In the genomic region with DNA sequence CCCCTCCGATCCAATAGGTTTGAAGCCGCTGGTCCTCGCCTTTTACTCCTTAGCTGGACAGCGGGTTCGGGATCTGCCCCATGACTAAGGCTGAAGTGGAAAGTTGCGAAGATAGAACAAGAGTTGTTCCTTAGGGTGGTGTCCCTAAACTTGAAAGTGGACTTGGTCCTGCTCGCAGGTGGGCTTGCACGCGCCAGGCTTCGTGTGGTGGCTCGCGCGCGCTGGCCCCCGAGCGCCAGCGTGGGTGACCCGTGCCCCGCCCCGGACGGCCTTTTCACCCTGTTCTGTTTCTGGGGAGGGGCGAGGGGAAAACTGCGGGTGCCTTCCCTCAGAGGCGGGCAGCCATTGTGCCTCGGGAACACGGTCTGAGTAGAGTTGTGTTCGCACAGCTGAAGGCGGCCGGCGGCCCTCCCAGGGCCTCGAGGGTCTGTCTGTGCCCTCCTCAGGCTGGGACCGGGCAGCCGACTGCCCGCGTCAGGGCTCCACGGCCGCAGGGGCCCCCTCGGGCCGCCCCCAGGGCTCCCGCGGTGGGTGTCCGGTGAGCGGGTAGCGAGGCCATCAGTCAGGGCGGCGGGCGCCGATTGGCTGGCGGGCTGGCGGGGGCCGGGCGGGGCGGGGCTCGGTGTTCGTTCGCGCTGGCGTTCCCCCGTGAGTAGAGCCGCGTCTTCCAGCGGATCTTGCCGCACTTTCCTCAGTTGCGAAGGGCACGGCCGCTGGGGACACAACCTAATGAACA, we compare ENCODE assay signal across 1 cellular context.
TF ChIP-seq lines count a peak whose summit lies in the region.

No MANE protein-coding gene starts in this region.

TF ChIP-seq in HepG2, 621 proteins besides CTCF, POLR2A, EP300 and RAD21 (continued from another document and continues in another):
- TF ChIP-seq FIP1L1 (IDR thresholded peaks at IDR 0.05; ENCODE audit: borderline replicate concordance, insufficient read depth, low read depth, low read length) (no peak), ZNF550 (CRISPR knock-in tag; IDR thresholded peaks at IDR 0.05; ENCODE audit: borderline replicate concordance) (0 out of 2 replicates have a peak, but pooled peaks have one; percentile 71), MTF1 (CRISPR knock-in tag; IDR thresholded peaks at IDR 0.05) (no peak; the same call in 1 of the 2 replicates), MED13 (CRISPR knock-in tag; IDR thresholded peaks at IDR 0.05) (peak; percentile 80), ZNF337 (CRISPR knock-in tag; IDR thresholded peaks at IDR 0.05; ENCODE audit: borderline replicate concordance, low read depth) (peak; percentile 46; the same call in 1 of the 2 replicates), MTF2 (CRISPR knock-in tag; IDR thresholded peaks at IDR 0.05; ENCODE audit: borderline replicate concordance) (no peak), RBAK (CRISPR knock-in tag; IDR thresholded peaks at IDR 0.05) (no peak), ZNF747 (CRISPR knock-in tag; IDR thresholded peaks at IDR 0.05; ENCODE audit: borderline replicate concordance) (peak; percentile 20; the same call in 1 of the 2 replicates), FOXP1 (IDR thresholded peaks at IDR 0.05) (no peak), FOXP1 (CRISPR knock-in tag; IDR thresholded peaks at IDR 0.05) (peak; percentile 18; the same call in 1 of the 2 replicates), HHEX (CRISPR knock-in tag; IDR thresholded peaks at IDR 0.05) (0 out of 2 replicates have a peak, but pooled peaks have one; percentile 14), ZNF782 (CRISPR knock-in tag; IDR thresholded peaks at IDR 0.05; ENCODE audit: borderline replicate concordance) (peak; percentile 32; the same call in 1 of the 2 replicates), ZFP41 (CRISPR knock-in tag; IDR thresholded peaks at IDR 0.05; ENCODE audit: borderline replicate concordance) (peak; percentile 87), YEATS2 (CRISPR knock-in tag; IDR thresholded peaks at IDR 0.05; ENCODE audit: borderline replicate concordance) (0 out of 2 replicates have a peak, but pooled peaks have one; percentile 41), CREB1 (IDR thresholded peaks at IDR 0.05) (no peak), CREB1 (CRISPR knock-in tag; IDR thresholded peaks at IDR 0.05) (no peak), ISX (CRISPR knock-in tag; conservative IDR thresholded peaks at IDR 0.05) (peak; percentile 77; the same call in 1 of the 2 replicates), SAP130 (CRISPR knock-in tag; IDR thresholded peaks at IDR 0.05; ENCODE audit: low read depth) (peak; percentile 39; the same call in 1 of the 2 replicates), SRY (CRISPR knock-in tag; IDR thresholded peaks at IDR 0.05) (peak; percentile 94; the same call in 1 of the 2 replicates), ZNF331 (CRISPR knock-in tag; IDR thresholded peaks at IDR 0.05) (peak; percentile 54; the same call in 1 of the 2 replicates), XRCC5 (optimal IDR thresholded peaks at IDR 0.05; ENCODE audit: low read length) (peak; percentile 60), CREBL2 (CRISPR knock-in tag; IDR thresholded peaks at IDR 0.05; ENCODE audit: borderline replicate concordance) (no peak), HDAC2 (CRISPR knock-in tag; IDR thresholded peaks at IDR 0.05) (peak; percentile 55; the same call in 1 of the 2 replicates), JARID2 (CRISPR knock-in tag; IDR thresholded peaks at IDR 0.05; ENCODE audit: insufficient replicate concordance) (no peak), PTBP1 (IDR thresholded peaks at IDR 0.05; ENCODE audit: low read depth, low read length, poor library complexity, severe bottlenecking) (no peak), AGO1 (IDR thresholded peaks at IDR 0.05; ENCODE audit: low read depth, low read length, poor library complexity, severe bottlenecking) (no peak), MEF2D (CRISPR knock-in tag; IDR thresholded peaks at IDR 0.05) (peak; percentile 52; the same call in 1 of the 2 replicates), FOXO1 (CRISPR knock-in tag; IDR thresholded peaks at IDR 0.05) (peak; percentile 49; the same call in 1 of the 2 replicates), ZNF605 (CRISPR knock-in tag; IDR thresholded peaks at IDR 0.05) (peak; percentile 88), HOXD1 (CRISPR knock-in tag; IDR thresholded peaks at IDR 0.05) (peak; percentile 92), NFE2 (CRISPR knock-in tag; IDR thresholded peaks at IDR 0.05) (no peak), WIZ (CRISPR knock-in tag; IDR thresholded peaks at IDR 0.05) (no peak)
- TF ChIP-seq, protein P1, sequence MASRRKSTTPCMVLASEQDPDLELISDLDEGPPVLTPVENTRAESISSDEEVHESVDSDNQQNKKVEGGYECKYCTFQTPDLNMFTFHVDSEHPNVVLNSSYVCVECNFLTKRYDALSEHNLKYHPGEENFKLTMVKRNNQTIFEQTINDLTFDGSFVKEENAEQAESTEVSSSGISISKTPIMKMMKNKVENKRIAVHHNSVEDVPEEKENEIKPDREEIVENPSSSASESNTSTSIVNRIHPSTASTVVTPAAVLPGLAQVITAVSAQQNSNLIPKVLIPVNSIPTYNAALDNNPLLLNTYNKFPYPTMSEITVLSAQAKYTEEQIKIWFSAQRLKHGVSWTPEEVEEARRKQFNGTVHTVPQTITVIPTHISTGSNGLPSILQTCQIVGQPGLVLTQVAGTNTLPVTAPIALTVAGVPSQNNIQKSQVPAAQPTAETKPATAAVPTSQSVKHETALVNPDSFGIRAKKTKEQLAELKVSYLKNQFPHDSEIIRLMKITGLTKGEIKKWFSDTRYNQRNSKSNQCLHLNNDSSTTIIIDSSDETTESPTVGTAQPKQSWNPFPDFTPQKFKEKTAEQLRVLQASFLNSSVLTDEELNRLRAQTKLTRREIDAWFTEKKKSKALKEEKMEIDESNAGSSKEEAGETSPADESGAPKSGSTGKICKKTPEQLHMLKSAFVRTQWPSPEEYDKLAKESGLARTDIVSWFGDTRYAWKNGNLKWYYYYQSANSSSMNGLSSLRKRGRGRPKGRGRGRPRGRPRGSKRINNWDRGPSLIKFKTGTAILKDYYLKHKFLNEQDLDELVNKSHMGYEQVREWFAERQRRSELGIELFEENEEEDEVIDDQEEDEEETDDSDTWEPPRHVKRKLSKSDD (CRISPR knock-in tag; IDR thresholded peaks at IDR 0.05; ENCODE audit: low read depth), result peak; percentile 81
- TF ChIP-seq, protein P2, sequence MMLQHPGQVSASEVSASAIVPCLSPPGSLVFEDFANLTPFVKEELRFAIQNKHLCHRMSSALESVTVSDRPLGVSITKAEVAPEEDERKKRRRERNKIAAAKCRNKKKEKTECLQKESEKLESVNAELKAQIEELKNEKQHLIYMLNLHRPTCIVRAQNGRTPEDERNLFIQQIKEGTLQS (CRISPR knock-in tag; IDR thresholded peaks at IDR 0.05), result peak; percentile 40; the same call in 1 of the 2 replicates
- TF ChIP-seq, protein P3, sequence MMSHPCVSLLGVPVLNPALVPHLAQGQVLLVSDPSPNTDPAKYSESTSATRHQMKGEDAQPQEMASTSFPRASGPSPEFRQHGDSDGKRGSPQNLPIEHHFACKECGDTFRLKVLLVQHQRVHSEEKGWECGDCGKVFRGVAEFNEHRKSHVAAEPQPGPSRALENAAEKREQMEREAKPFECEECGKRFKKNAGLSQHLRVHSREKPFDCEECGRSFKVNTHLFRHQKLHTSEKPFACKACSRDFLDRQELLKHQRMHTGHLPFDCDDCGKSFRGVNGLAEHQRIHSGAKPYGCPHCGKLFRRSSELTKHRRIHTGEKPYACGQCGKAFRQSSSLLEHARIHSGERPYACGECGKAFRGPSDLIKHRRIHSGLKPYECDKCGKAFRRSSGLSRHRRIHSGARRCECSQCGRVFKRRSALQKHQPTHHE (CRISPR knock-in tag; IDR thresholded peaks at IDR 0.05; ENCODE audit: borderline replicate concordance), result 0 out of 2 replicates have a peak, but pooled peaks have one; percentile 83
- TF ChIP-seq, protein P4, sequence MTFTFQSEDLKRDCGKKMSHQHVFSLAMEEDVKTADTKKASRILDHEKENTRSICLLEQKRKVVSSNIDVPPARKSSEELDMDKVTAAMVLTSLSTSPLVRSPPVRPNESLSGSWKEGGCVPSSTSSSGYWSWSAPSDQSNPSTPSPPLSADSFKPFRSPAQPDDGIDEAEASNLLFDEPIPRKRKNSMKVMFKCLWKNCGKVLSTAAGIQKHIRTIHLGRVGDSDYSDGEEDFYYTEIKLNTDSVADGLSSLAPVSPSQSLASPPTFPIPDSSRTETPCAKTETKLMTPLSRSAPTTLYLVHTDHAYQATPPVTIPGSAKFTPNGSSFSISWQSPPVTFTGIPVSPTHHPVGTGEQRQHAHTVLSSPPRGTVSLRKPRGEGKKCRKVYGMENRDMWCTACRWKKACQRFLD (CRISPR knock-in tag; IDR thresholded peaks at IDR 0.05; ENCODE audit: borderline replicate concordance), result peak; percentile 84; the same call in 1 of the 2 replicates
- TF ChIP-seq, protein P5, sequence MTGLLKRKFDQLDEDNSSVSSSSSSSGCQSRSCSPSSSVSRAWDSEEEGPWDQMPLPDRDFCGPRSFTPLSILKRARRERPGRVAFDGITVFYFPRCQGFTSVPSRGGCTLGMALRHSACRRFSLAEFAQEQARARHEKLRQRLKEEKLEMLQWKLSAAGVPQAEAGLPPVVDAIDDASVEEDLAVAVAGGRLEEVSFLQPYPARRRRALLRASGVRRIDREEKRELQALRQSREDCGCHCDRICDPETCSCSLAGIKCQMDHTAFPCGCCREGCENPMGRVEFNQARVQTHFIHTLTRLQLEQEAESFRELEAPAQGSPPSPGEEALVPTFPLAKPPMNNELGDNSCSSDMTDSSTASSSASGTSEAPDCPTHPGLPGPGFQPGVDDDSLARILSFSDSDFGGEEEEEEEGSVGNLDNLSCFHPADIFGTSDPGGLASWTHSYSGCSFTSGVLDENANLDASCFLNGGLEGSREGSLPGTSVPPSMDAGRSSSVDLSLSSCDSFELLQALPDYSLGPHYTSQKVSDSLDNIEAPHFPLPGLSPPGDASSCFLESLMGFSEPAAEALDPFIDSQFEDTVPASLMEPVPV (CRISPR knock-in tag; IDR thresholded peaks at IDR 0.05), result peak; percentile 92; the same call in 1 of the 2 replicates
- TF ChIP-seq, protein P6, sequence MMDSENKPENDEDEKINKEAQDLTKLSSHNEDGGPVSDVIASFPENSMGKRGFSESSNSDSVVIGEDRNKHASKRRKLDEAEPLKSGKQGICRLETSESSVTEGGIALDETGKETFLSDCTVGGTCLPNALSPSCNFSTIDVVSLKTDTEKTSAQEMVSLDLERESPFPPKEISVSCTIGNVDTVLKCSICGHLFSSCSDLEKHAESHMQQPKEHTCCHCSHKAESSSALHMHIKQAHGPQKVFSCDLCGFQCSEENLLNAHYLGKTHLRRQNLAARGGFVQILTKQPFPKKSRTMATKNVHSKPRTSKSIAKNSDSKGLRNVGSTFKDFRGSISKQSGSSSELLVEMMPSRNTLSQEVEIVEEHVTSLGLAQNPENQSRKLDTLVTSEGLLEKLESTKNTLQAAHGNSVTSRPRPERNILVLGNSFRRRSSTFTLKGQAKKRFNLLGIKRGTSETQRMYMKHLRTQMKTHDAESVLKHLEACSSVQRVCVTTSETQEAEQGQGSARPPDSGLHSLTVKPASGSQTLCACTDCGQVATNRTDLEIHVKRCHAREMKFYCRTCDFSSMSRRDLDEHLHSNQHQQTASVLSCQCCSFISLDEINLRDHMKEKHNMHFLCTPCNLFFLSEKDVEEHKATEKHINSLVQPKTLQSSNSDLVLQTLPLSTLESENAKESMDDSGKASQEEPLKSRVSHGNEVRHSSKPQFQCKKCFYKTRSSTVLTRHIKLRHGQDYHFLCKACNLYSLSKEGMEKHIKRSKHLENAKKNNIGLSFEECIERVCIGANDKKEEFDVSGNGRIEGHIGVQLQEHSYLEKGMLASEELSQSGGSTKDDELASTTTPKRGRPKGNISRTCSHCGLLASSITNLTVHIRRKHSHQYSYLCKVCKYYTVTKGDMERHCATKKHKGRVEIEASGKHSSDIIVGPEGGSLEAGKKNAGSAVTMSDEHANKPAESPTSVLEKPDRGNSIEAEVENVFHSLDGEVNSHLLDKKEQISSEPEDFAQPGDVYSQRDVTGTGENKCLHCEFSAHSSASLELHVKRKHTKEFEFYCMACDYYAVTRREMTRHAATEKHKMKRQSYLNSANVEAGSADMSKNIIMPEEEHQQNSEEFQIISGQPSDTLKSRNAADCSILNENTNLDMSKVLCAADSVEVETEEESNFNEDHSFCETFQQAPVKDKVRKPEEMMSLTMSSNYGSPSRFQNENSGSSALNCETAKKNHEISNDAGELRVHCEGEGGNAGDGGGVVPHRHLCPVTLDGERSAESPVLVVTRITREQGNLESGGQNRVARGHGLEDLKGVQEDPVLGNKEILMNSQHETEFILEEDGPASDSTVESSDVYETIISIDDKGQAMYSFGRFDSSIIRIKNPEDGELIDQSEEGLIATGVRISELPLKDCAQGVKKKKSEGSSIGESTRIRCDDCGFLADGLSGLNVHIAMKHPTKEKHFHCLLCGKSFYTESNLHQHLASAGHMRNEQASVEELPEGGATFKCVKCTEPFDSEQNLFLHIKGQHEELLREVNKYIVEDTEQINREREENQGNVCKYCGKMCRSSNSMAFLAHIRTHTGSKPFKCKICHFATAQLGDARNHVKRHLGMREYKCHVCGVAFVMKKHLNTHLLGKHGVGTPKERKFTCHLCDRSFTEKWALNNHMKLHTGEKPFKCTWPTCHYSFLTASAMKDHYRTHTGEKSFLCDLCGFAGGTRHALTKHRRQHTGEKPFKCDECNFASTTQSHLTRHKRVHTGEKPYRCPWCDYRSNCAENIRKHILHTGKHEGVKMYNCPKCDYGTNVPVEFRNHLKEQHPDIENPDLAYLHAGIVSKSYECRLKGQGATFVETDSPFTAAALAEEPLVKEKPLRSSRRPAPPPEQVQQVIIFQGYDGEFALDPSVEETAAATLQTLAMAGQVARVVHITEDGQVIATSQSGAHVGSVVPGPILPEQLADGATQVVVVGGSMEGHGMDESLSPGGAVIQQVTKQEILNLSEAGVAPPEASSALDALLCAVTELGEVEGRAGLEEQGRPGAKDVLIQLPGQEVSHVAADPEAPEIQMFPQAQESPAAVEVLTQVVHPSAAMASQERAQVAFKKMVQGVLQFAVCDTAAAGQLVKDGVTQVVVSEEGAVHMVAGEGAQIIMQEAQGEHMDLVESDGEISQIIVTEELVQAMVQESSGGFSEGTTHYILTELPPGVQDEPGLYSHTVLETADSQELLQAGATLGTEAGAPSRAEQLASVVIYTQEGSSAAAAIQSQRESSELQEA (CRISPR knock-in tag; IDR thresholded peaks at IDR 0.05; ENCODE audit: not compliant biosample characterization), result peak; percentile 82
- TF ChIP-seq, protein P7, sequence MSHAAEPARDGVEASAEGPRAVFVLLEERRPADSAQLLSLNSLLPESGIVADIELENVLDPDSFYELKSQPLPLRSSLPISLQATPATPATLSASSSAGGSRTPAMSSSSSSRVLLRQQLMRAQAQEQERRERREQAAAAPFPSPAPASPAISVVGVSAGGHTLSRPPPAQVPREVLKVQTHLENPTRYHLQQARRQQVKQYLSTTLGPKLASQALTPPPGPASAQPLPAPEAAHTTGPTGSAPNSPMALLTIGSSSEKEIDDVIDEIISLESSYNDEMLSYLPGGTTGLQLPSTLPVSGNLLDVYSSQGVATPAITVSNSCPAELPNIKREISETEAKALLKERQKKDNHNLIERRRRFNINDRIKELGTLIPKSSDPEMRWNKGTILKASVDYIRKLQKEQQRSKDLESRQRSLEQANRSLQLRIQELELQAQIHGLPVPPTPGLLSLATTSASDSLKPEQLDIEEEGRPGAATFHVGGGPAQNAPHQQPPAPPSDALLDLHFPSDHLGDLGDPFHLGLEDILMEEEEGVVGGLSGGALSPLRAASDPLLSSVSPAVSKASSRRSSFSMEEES (CRISPR knock-in tag; IDR thresholded peaks at IDR 0.05), result no peak
